ENCODE assay signal across 8 cellular contexts in genomic region chr6:42901538-42901957, GRCh38. TPM values are rescaled to one million over a fixed set of nuclear protein-coding genes. Genes with fewer than 3 reads are reported as not detected.
DNase-seq lines count a peak whose midpoint lies in the region; ATAC-seq and TF ChIP-seq lines count a peak whose summit lies in the region.

No MANE protein-coding gene starts in this region.

- no peak for TF ChIP-seq EP300 in ovary (IDR thresholded peaks at IDR 0.05)

- no peaks in the 10 kb centered on the region for H3K9me3 Mint-ChIP-seq in type B pancreatic cell

- WGBS in ovary, 3 donors, result 1 to 2% (median 1%) methylated on average over 11 of the region's 11 CpGs

- no peaks in the 10 kb centered on the region for H3K36me3 Mint-ChIP-seq in type B pancreatic cell

- peaks cover 25 to 55% (median 50%) of the 10 kb centered on the region in 10 experiments for H3K4me1 ChIP-seq in BLaER1 treated with 17β-estradiol and CSF1 and Interleukin-3, amounts not matched to agents 10 nM and 100 nM
- H3K4me1 ChIP-seq in SJCRH30, result peaks cover 13% of the 10 kb centered on the region
- H3K4me1 ChIP-seq in ovary (ENCODE audit: insufficient read depth), result no peaks in the 10 kb centered on the region

- TF ChIP-seq CTCF in NB4 (IDR thresholded peaks at IDR 0.05; ENCODE audit: low read depth, low read length) (peak; percentile 82), ovary (IDR thresholded peaks at IDR 0.05) (peak; percentile 87 to 91 (median 90)), type B pancreatic cell (conservative IDR thresholded peaks at IDR 0.05) (peak; percentile 89)

- H3K4me3 ChIP-seq in BLaER1 treated with 17β-estradiol and CSF1 and Interleukin-3, amounts not matched to agents 10 nM and 100 nM, result peak overlapping the region in 6 of 10 experiments; percentile 6 to 43 (median 22); a peak in 7 of 20 replicates
- H3K4me3 ChIP-seq in NB4 (ENCODE audit: low read depth, low read length) (no peak overlapping the region), SJCRH30 (no peak overlapping the region), ovary (no peak overlapping the region)

- intact Hi-C loops in ovary (cut with DNase I), result loop anchor here (5.0 to 10.0 kb wide), 3 partner anchors 113 to 243 kb away; partner anchors contain the start of genes KLHDC3 (in 2 of the 4) and MEA1 (in 2 of the 4)

- H3K4me1 Mint-ChIP-seq in type B pancreatic cell (ENCODE audit: unreplicated experiment), result peaks cover 24% of the 10 kb centered on the region

- H3K27ac ChIP-seq in BLaER1 treated with 17β-estradiol and CSF1 and Interleukin-3, amounts not matched to agents 10 nM and 100 nM, result peak overlapping the region in 9 of 11 experiments; percentile 68 to 88 (median 80); a peak in 15 of 22 replicates
- no peak overlapping the region for H3K27ac ChIP-seq in SJCRH30
- no peak overlapping the region for H3K27ac ChIP-seq in ovary

- DNase-seq in NB4 (ENCODE audit: low read depth) (peak; percentile 90), SJCRH30 (peak; percentile 78 to 94), germinal center (ENCODE audit: low spot score) (peak; percentile 60), ovary (peak; percentile 71 to 80 (median 78)), type B pancreatic cell (ENCODE audit: extremely low spot score, unreplicated experiment) (no peak)
- peak; percentile 60 for DNase-seq in activated gamma-delta T cell treated with anti-CD3 and anti-CD28 coated beads, Interleukin-2, amount 50 U/mL, for 16 hours (ENCODE audit: low read depth)

- no peaks in the 10 kb centered on the region for H3K9me3 ChIP-seq in BLaER1 treated with 17β-estradiol and CSF1 and Interleukin-3, amounts not matched to agents 10 nM and 100 nM (replicated peaks in 1 of 11)
- H3K9me3 ChIP-seq in SJCRH30 (replicated peaks), result no peaks in the 10 kb centered on the region
- no peaks in the 10 kb centered on the region for H3K9me3 ChIP-seq in ovary

- H3K4me2 ChIP-seq in BLaER1 treated with 17β-estradiol and CSF1 and Interleukin-3, amounts not matched to agents 10 nM and 100 nM, result peak overlapping the region; percentile 79 to 94 (median 87)

- no peaks in the 10 kb centered on the region for H3K36me3 ChIP-seq in BLaER1 treated with 17β-estradiol and CSF1 and Interleukin-3, amounts not matched to agents 10 nM and 100 nM
- no peaks in the 10 kb centered on the region for H3K36me3 ChIP-seq in SJCRH30
- no peaks in the 10 kb centered on the region for H3K36me3 ChIP-seq in ovary

- H3K27me3 ChIP-seq in BLaER1 treated with 17β-estradiol and CSF1 and Interleukin-3, amounts not matched to agents 10 nM and 100 nM, result no peaks in the 10 kb centered on the region
- H3K27me3 ChIP-seq in SJCRH30, result no peaks in the 10 kb centered on the region
- no peaks in the 10 kb centered on the region for H3K27me3 ChIP-seq in ovary

- peak overlapping the region; percentile 47 for H3K4me3 Mint-ChIP-seq in type B pancreatic cell

- peak overlapping the region; percentile 20 for H3K27ac Mint-ChIP-seq in type B pancreatic cell

- TF ChIP-seq POLR2A in NB4 (IDR thresholded peaks at IDR 0.05; ENCODE audit: extremely low read depth, insufficient read length) (no peak), ovary (IDR thresholded peaks at IDR 0.05) (no peak)

- H3K27me3 Mint-ChIP-seq in type B pancreatic cell, result no peaks in the 10 kb centered on the region

- H3K9ac ChIP-seq in BLaER1 treated with 17β-estradiol and CSF1 and Interleukin-3, amounts not matched to agents 10 nM and 100 nM, result peak overlapping the region in 10 of 11 experiments; percentile 65 to 82 (median 76); a peak in 19 of 22 replicates

- peak; percentile 61 for ATAC-seq in GM21447 (IDR thresholded peaks at IDR 0.05; ENCODE audit: unreplicated experiment)

- H4K20me1 ChIP-seq in BLaER1 treated with 17β-estradiol and CSF1 and Interleukin-3, amounts not matched to agents 10 nM and 100 nM, result no peaks in the 10 kb centered on the region

RNA-seq across cellular contexts. Expression of gene PTCRA, which starts 14.3 kb away (rescaled TPM):
- total RNA-seq in SJCRH30 (2014; rRNA removed; shearing (Covaris generic)), result not detected in 2 replicates
- total RNA-seq in ovary (under 1 TPM in 1 of 7 donors, not detected in 6; 0.55 TPM), type B pancreatic cell (ENCODE audit: low replicate concordance) (not detected in 2 replicates)
- not detected for polyA plus RNA-seq in ovary

RNA-seq across cellular contexts. Expression of gene RPL7L1, which starts 22.1 kb away (rescaled TPM):
- 140 and 147 TPM in 2 replicates for total RNA-seq in SJCRH30 (2014; rRNA removed; shearing (Covaris generic))
- total RNA-seq in ovary (10 to 100 TPM; 60.1 to 77.9 (median 68.1) TPM), type B pancreatic cell (ENCODE audit: low replicate concordance) (83.4 and 101 TPM in 2 replicates)
- polyA plus RNA-seq in ovary, result 10 to 100 TPM; 48.6 to 97.8 TPM

RNA-seq across cellular contexts. Expression of gene CNPY3, which starts 27.7 kb away (rescaled TPM):
- total RNA-seq in SJCRH30 (2014; rRNA removed; shearing (Covaris generic)), result 40.9 and 45.3 TPM in 2 replicates
- total RNA-seq in ovary, result 10 to 100 TPM; 25.3 to 61.2 (median 44.5) TPM
- 10 to 100 TPM; 36.8 to 40.0 TPM for polyA plus RNA-seq in ovary
- 37.9 and 57.6 TPM in 2 replicates for total RNA-seq in type B pancreatic cell (ENCODE audit: low replicate concordance)

RNA-seq across cellular contexts. Expression of gene GNMT, which starts 59.0 kb away (rescaled TPM):
- 0.15 TPM in 1 of 2 replicates, not detected in the other for total RNA-seq in SJCRH30 (2014; rRNA removed; shearing (Covaris generic))
- total RNA-seq in ovary (1 to 10 TPM in 4 of 7 donors, under 1 TPM in 3; 0.57 to 2.7 (median 1.3) TPM), type B pancreatic cell (ENCODE audit: low replicate concordance) (0.26 and 0.39 TPM in 2 replicates)
- 1 to 10 TPM in 1 of 2 donors, under 1 TPM in 1; 0.35 to 1.1 TPM for polyA plus RNA-seq in ovary

Comparison
In these comparisons a context has a peak if more than half of its experiments do, and no peak if none do; other contexts are left out.
1. H3K27ac ChIP-seq: peak in BLaER1 treated with 17β-estradiol and CSF1 and Interleukin-3, amounts not matched to agents 10 nM and 100 nM (9 of 11); none in SJCRH30 (single experiment) and ovary (0 of 2).
2. H3K4me3 ChIP-seq: peak in BLaER1 treated with 17β-estradiol and CSF1 and Interleukin-3, amounts not matched to agents 10 nM and 100 nM (6 of 10); none in NB4 (single experiment), SJCRH30 (single experiment) and ovary (single experiment).
3. Peak in every context shown above with its lines, with median percentiles within 50 percentile points of each other: CTCF ChIP-seq.